Comparison of ENCODE assay signal across 25 cellular contexts in genomic region chr2:12222561-12222960, GRCh38.
"Had no signal": no experiment of that assay in that cellular context is flagged by ENCODE, and none has a peak within 500 bp of the region (broad histone marks: within the 10 kb centered on the region; RNA-seq: fewer than 3 reads in every experiment).

No MANE protein-coding gene starts in this region.

- H3K4me1 ChIP-seq: esophagus squamous epithelium, lower lobe of right lung, neural progenitor cell, right atrium auricular region, transverse colon had no signal

- H3K9ac ChIP-seq: neural progenitor cell had no signal

- H3K27ac Mint-ChIP-seq: natural killer cell treated with Interleukin-12 subunit alpha and Interleukin-12 subunit beta and Interleukin-15 and Interleukin-18, amount 100 ng/mL, for 72 hours; neural progenitor cell had no signal

- ATAC-seq: lower lobe of right lung; natural killer cell treated with Interleukin-12 subunit alpha and Interleukin-12 subunit beta and Interleukin-15 and Interleukin-18, amount 100 ng/mL, for 72 hours had no signal

- H3K27me3 ChIP-seq: esophagus squamous epithelium, hepatocyte, neural progenitor cell, ovary, right atrium auricular region, sigmoid colon, stomach, transverse colon had no signal

- DNase-seq: cortex of kidney; dorsolateral prefrontal cortex; effector CD8-positive, alpha-beta T cell; esophagus squamous epithelium; foreskin melanocyte; head of caudate nucleus; kidney; left cardiac atrium; left ventricle myocardium inferior; lower lobe of right lung; mesenchymal stem cell; midbrain; nucleus accumbens; ovary; sigmoid colon; stimulated activated naive CD4-positive, alpha-beta T cell; stomach; substantia nigra; transverse colon had no signal

- H3K4me2 ChIP-seq: hepatocyte, neural progenitor cell had no signal

- H3K27ac ChIP-seq: dorsolateral prefrontal cortex, esophagus squamous epithelium, hepatocyte, left ventricle myocardium inferior, lower lobe of right lung, neural progenitor cell, ovary, right atrium auricular region, sigmoid colon, skin epidermis, stomach, thoracic aorta, transverse colon had no signal

- H3K4me3 Mint-ChIP-seq: natural killer cell treated with Interleukin-12 subunit alpha and Interleukin-12 subunit beta and Interleukin-15 and Interleukin-18, amount 100 ng/mL, for 72 hours; neural progenitor cell had no signal

- H3K4me3 ChIP-seq: dorsolateral prefrontal cortex, esophagus squamous epithelium, hepatocyte, left ventricle myocardium inferior, lower lobe of right lung, neural progenitor cell, ovary, right atrium auricular region, sigmoid colon, skin epidermis, stomach, thoracic aorta, transverse colon had no signal

- H3K36me3 ChIP-seq: esophagus squamous epithelium, lower lobe of right lung, neural progenitor cell, ovary, right atrium auricular region, sigmoid colon, stomach, thoracic aorta, transverse colon had no signal

- H2AFZ ChIP-seq: hepatocyte, neural progenitor cell had no signal

- H3K4me1 Mint-ChIP-seq: neural progenitor cell had no signal

- H3K79me2 ChIP-seq: hepatocyte had no signal
